28 cellular contexts compared by ENCODE assay signal in the genomic region with DNA sequence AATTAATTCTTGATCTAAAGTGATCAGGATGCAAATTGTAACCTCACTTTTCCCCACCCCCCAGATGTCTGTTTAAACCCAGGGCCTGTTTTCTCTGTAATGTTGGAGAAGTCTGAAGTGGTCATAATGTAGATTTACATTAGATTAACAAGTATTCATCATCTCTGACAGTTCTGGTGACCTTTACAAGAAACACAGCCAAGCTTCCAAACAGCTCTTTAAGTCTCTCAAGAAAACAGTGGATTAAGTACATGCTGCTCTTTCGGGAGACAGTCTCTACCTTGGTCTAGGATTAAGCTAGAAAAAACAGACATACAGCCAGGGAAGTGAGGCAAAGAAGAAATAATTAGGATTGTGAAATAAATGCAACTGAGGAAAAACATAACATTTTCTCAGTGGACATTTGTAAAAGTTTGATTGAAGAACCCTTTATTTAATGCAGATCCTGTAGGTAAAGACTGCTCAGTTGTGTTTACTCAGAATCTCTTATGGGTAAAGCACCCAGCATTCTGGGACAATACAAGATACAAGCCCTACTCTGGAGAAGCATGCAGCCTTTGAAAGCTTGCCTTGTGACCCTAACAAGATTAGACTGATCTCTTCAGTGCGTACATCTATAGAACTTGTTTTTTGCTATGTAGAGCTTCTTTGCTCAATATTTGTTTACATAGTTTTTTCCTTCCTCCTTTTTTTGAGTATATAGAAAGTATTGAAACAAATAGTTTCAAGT.
A peak's percentile ranks its signal among the peaks of the same experiment; 100 is the strongest.
DNase-seq lines count a peak whose midpoint lies in the region; ATAC-seq and TF ChIP-seq lines count a peak whose summit lies in the region.
"Had no signal": no experiment of that assay in that cellular context is flagged by ENCODE, and none has a peak within 500 bp of the region (broad histone marks: within the 10 kb centered on the region; RNA-seq: fewer than 3 reads in every experiment).

No MANE protein-coding gene starts in this region.

- TF ChIP-seq CTCF in SK-N-SH (IDR thresholded peaks at IDR 0.05) (no peak), retinal pigment epithelial cell (conservative IDR thresholded peaks at IDR 0.05; ENCODE audit: low read depth, low read length) (no peak)

- H3K36me3 Mint-ChIP-seq in activated T-cell treated with anti-CD3 and anti-CD28 coated beads, Interleukin-2, amount 50 U/mL, for 4 hours (ENCODE audit: insufficient read depth) = peaks cover 14% of the 10 kb centered on the region

- no peak for TF ChIP-seq RAD21 in SK-N-SH (IDR thresholded peaks at IDR 0.05; ENCODE audit: low read length)

- WGBS in SK-N-SH (ENCODE audit: low lambda C conversion rate) = 64% methylated on average over 2 of the region's 2 CpGs

- no peak overlapping the region for H3K27ac ChIP-seq in SK-N-SH (ENCODE audit: low read depth in 2 of 2, low read length in 1 of 2)
- H3K27ac ChIP-seq: body of pancreas, C4-2B, foreskin keratinocyte, thoracic aorta, vagina had no signal

- H4K20me1 ChIP-seq in SK-N-SH (ENCODE audit: insufficient read depth) = no peaks in the 10 kb centered on the region

- H3K4me3 ChIP-seq in SK-N-SH (ENCODE audit: low read depth in 2 of 2, low read length in 1 of 2) (no peak overlapping the region), retinal pigment epithelial cell (ENCODE audit: low read length) (no peak overlapping the region)
- H3K4me3 ChIP-seq: body of pancreas, GM12878, HAP-1, lung, thoracic aorta, vagina had no signal

- no peaks in the 10 kb centered on the region for H3K9me2 ChIP-seq in SK-N-SH

- H3K79me2 ChIP-seq in SK-N-SH (ENCODE audit: insufficient read depth) = no peaks in the 10 kb centered on the region; the same call in 1 of the 2 replicates

- CTCF ChIA-PET in HEK293T (lab: Yijun Ruan, JAX) = interaction anchor here (0.6 to 1.1 kb wide), 2 partner anchors 17 to 23 kb away, joined by 3 to 4 read pairs; no protein-coding TSS in a partner anchor
- CTCF ChIA-PET in SK-N-SH (lab: Yijun Ruan, JAX) = interaction anchor here (0.5 to 1.1 kb wide), 4 partner anchors 10 to 209 kb away, joined by 3 to 5 read pairs (median 3); no protein-coding TSS in a partner anchor

- POLR2A ChIA-PET in HEK293T (lab: Yijun Ruan, JAX) (no interaction called here), SK-N-SH (lab: Yijun Ruan, JAX) (no interaction called here)

- H3K9me3 Mint-ChIP-seq in activated T-cell treated with anti-CD3 and anti-CD28 coated beads, Interleukin-2, amount 50 U/mL, for 4 hours = no peaks in the 10 kb centered on the region
- H3K9me3 Mint-ChIP-seq: activated B cell treated with CpG ODN at 0.5 μM for 24 hours; activated naive CD8-positive, alpha-beta T cell treated with anti-CD3 and anti-CD28 coated beads, Interleukin-2, amount 10 ng/mL, durations not matched to agents 7 days and 5 days had no signal

- H3F3A ChIP-seq in SK-N-SH (replicated peaks; ENCODE audit: insufficient read depth) = no peaks in the 10 kb centered on the region

- no peaks in the 10 kb centered on the region for H3K4me1 Mint-ChIP-seq in activated T-cell treated with anti-CD3 and anti-CD28 coated beads, Interleukin-2, amount 50 U/mL, for 4 hours (ENCODE audit: low read depth)
- H3K4me1 Mint-ChIP-seq: activated naive CD8-positive, alpha-beta T cell treated with anti-CD3 and anti-CD28 coated beads, Interleukin-2, amount 10 ng/mL, durations not matched to agents 7 days and 5 days had no signal

- no peak overlapping the region for H3K4me2 ChIP-seq in SK-N-SH

- no peak overlapping the region for H3K4me3 Mint-ChIP-seq in activated T-cell treated with anti-CD3 and anti-CD28 coated beads, Interleukin-2, amount 50 U/mL, for 4 hours
- H3K4me3 Mint-ChIP-seq: activated B cell treated with CpG ODN at 0.5 μM for 24 hours; activated naive CD8-positive, alpha-beta T cell treated with anti-CD3 and anti-CD28 coated beads, Interleukin-2, amount 10 ng/mL, durations not matched to agents 7 days and 5 days had no signal

- no peak for TF ChIP-seq EP300 in SK-N-SH (IDR thresholded peaks at IDR 0.05; ENCODE audit: borderline replicate concordance in 1 of 2, low read depth in 1 of 2, low read length in 1 of 2)

- no peaks in the 10 kb centered on the region for H3K9me3 ChIP-seq in SK-N-SH
- H3K9me3 ChIP-seq: body of pancreas, HAP-1, thoracic aorta, vagina had no signal

- no peaks in the 10 kb centered on the region for H3K36me3 ChIP-seq in SK-N-SH (replicated peaks in 1 of 2; ENCODE audit: control insufficient read depth in 1 of 2, insufficient read depth in 2 of 2, low read length in 1 of 2)
- H3K36me3 ChIP-seq: thoracic aorta had no signal

- no peak for ATAC-seq in activated T-cell treated with anti-CD3 and anti-CD28 coated beads, Interleukin-2, amount 50 U/mL, for 4 hours
- no peak for ATAC-seq in GM21367 (IDR thresholded peaks at IDR 0.05; ENCODE audit: unreplicated experiment)
- ATAC-seq: body of pancreas, foreskin keratinocyte, GM12878 had no signal

- H2AFZ ChIP-seq in SK-N-SH (ENCODE audit: low read depth) = no peak overlapping the region

- DNase-seq in HEK293T (ENCODE audit: extremely low spot score) = no peak
- no peak for DNase-seq in SK-N-SH
- peak; percentile 54 for DNase-seq in globus pallidus (ENCODE audit: low spot score)
- DNase-seq in retinal pigment epithelial cell (ENCODE audit: low read depth) = peak; percentile 46
- DNase-seq in GM03348 (ENCODE audit: low spot score) = no peak
- DNase-seq in activated T-cell treated with anti-CD3 and anti-CD28 coated beads, Interleukin-2, amount 50 U/mL, for 4 hours = no peak
- DNase-seq: activated B cell treated with CpG ODN at 0.5 μM for 24 hours; activated CD4-positive, alpha-beta T cell treated with anti-CD3 and anti-CD28 coated beads, Interleukin-2, amount 50 U/mL, for 4 hours; activated CD8-positive, alpha-beta memory T cell treated with anti-CD3 and anti-CD28 coated beads, Interleukin-2, amount 50 U/mL, for 48 hours; activated naive CD8-positive, alpha-beta T cell treated with anti-CD3 and anti-CD28 coated beads, Interleukin-2, amount 10 ng/mL, durations not matched to agents 7 days and 5 days; body of pancreas; effector memory CD4-positive, alpha-beta T cell; foreskin keratinocyte; islet precursor cell; NCI-H1048; NCI-H1694 treated with DMSO at 0.1 percent for 48 hours; NCI-H226; nucleus accumbens; small intestine; stimulated activated CD4-positive, alpha-beta T cell treated with anti-CD3 and anti-CD28 coated beads, Interleukin-2, amount 100 ng/mL, for 24 hours; T-helper 9 cell had no signal

- H3K27me3 Mint-ChIP-seq in activated T-cell treated with anti-CD3 and anti-CD28 coated beads, Interleukin-2, amount 50 U/mL, for 4 hours (ENCODE audit: low read depth) = no peaks in the 10 kb centered on the region
- H3K27me3 Mint-ChIP-seq: activated B cell treated with CpG ODN at 0.5 μM for 24 hours; activated naive CD8-positive, alpha-beta T cell treated with anti-CD3 and anti-CD28 coated beads, Interleukin-2, amount 10 ng/mL, durations not matched to agents 7 days and 5 days had no signal

- H3K27me3 ChIP-seq in SK-N-SH (ENCODE audit: insufficient read depth) = no peaks in the 10 kb centered on the region
- H3K27me3 ChIP-seq: body of pancreas, foreskin keratinocyte, vagina had no signal

- H3K4me1 ChIP-seq in SK-N-SH (ENCODE audit: control insufficient read depth in 1 of 2, insufficient read depth in 2 of 2, low read depth in 1 of 2, low read length in 1 of 2) = no peaks in the 10 kb centered on the region
- H3K4me1 ChIP-seq: body of pancreas, foreskin keratinocyte, vagina had no signal

- H3K9ac ChIP-seq in SK-N-SH = no peak overlapping the region

TF ChIP-seq in HEK293T, 16 proteins besides CTCF, POLR2A, EP300 and RAD21:
- peak; percentile 36; the same call in 1 of the 2 replicates for TF ChIP-seq PKNOX1 (IDR thresholded peaks at IDR 0.05)
- no peak for TF ChIP-seq BHLHE40 (IDR thresholded peaks at IDR 0.05; ENCODE audit: borderline replicate concordance)

TF ChIP-seq in SK-N-SH, 30 proteins besides CTCF, POLR2A, EP300 and RAD21:
- TF ChIP-seq MXI1 (IDR thresholded peaks at IDR 0.05; ENCODE audit: low read depth, low read length) (no peak), PBX3 (IDR thresholded peaks at IDR 0.05) (peak; percentile 31; the same call in 1 of the 2 replicates), CHD2 (IDR thresholded peaks at IDR 0.05; ENCODE audit: low read length, partially characterized antibody) (no peak), POLR2AphosphoS5 (IDR thresholded peaks at IDR 0.05; ENCODE audit: low read depth, low read length) (no peak), USF2 (IDR thresholded peaks at IDR 0.05; ENCODE audit: borderline replicate concordance, low read depth, low read length) (no peak), ELF1 (IDR thresholded peaks at IDR 0.05) (no peak)

Comparison
In these comparisons a context has a peak if more than half of its experiments do, and no peak if none do; other contexts are left out.
1. DNase-seq: peak in globus pallidus (single experiment) and retinal pigment epithelial cell (single experiment); none in HEK293T (single experiment), SK-N-SH (single experiment), GM03348 (single experiment) and activated T-cell treated with anti-CD3 and anti-CD28 coated beads, Interleukin-2, amount 50 U/mL, for 4 hours (single experiment).